Comparison of ENCODE assay signal across 8 cellular contexts in the genomic region with DNA sequence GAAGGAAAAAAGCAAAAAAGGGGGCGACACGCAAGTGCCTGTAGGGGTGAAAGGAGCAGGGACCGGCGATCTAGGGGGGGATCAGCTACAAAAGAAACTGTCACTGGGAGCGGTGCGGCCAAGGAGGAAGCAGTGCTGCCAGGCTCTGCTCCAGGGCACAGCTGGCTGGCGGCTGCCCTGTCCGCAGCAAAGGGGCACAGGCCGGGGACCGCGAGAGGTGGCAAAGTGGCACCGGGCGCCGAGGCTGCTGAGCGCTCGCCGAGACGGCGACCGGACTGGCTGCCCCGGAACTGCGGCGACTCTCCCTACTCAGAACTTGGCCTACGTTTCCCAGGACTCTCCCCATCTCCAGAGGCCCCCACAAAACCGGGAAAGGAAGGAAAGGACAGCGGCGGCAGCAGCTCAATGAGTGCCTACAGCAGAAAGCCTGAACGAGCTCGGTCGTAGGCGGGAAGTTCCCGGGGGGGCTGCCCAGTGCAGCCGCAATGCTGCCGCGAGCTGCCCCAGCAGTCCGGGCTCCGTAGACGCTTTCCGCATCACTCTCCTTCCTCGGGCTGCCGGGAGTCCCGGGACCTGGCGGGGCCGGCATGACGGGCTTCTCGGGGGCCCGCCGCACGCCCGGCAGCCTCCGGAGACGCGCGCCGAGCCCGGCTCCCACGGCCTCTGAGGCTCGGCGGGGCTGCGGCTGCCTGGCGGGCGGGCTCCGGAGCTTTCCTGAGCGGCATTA. TPM values are rescaled to one million over a fixed set of nuclear protein-coding genes. Genes with fewer than 3 reads are reported as not detected.
A peak's percentile ranks its signal among the peaks of the same experiment; 100 is the strongest.
DNase-seq lines count a peak whose midpoint lies in the region; ATAC-seq lines count a peak whose summit lies in the region.

No MANE protein-coding gene starts in this region.

- H3K27ac Mint-ChIP-seq in activated CD4-positive, alpha-beta T cell treated with anti-CD3 and anti-CD28 coated beads, Interleukin-2, amount 10 ng/mL, durations not matched to agents 7 days and 5 days, result peak overlapping the region; percentile 100

- H3K4me1 ChIP-seq in mesenchymal stem cell (ENCODE audit: control insufficient read depth, insufficient read depth, low read depth, low read length), result peaks cover 1% of the 10 kb centered on the region

- H3K4me3 ChIP-seq in GM08714 (ENCODE audit: low read length) (peak overlapping the region; percentile 93), mesenchymal stem cell (ENCODE audit: insufficient read depth in 1 of 2, low read depth in 1 of 2, low read length in 2 of 2) (peak overlapping the region; percentile 64 to 92)

- H3K23ac ChIP-seq in mesenchymal stem cell (ENCODE audit: low read length in 2 of 2), result peak overlapping the region in 1 of 2 experiments; percentile 94

- peaks cover 11% of the 10 kb centered on the region for H3K27me3 Mint-ChIP-seq in activated CD4-positive, alpha-beta T cell treated with anti-CD3 and anti-CD28 coated beads, Interleukin-2, amount 10 ng/mL, durations not matched to agents 7 days and 5 days

- POLR2A ChIA-PET in activated CD4-positive, alpha-beta T cell treated with anti-CD3 and anti-CD28 coated beads, Interleukin-2, amount 10 ng/mL, durations not matched to agents 7 days and 5 days (lab: Charles Lee), result interaction anchor here (0.6 to 2.0 kb wide), 5 partner anchors 9 to 594 kb away, joined by 3 to 7 read pairs (median 3); partner anchors contain the start of gene FAF1

- peak overlapping the region; percentile 39 for H2AFZ ChIP-seq in mesenchymal stem cell (ENCODE audit: low read depth, low read length)

- WGBS in mesenchymal stem cell, result under 1% methylated on average over 50 of the region's 64 CpGs

- peak overlapping the region; percentile 7 for H4K8ac ChIP-seq in mesenchymal stem cell (ENCODE audit: low read length)

- no peak overlapping the region for H2AK5ac ChIP-seq in mesenchymal stem cell (ENCODE audit: low read length, severe bottlenecking)

- peak overlapping the region; percentile 97 for H3K4me3 Mint-ChIP-seq in activated CD4-positive, alpha-beta T cell treated with anti-CD3 and anti-CD28 coated beads, Interleukin-2, amount 10 ng/mL, durations not matched to agents 7 days and 5 days

- H3K36me3 ChIP-seq in KOPT-K1 (ENCODE audit: insufficient read depth, low read length), result peaks cover 19% of the 10 kb centered on the region
- no peaks in the 10 kb centered on the region for H3K36me3 ChIP-seq in mesenchymal stem cell (ENCODE audit: control insufficient read depth in 1 of 2, insufficient read depth in 2 of 2, low read depth in 1 of 2, low read length in 2 of 2)

- H2BK15ac ChIP-seq in mesenchymal stem cell (ENCODE audit: low read depth, poor library complexity, severe bottlenecking), result no peak overlapping the region

- peaks cover 34% of the 10 kb centered on the region for H3K36me3 Mint-ChIP-seq in activated CD4-positive, alpha-beta T cell treated with anti-CD3 and anti-CD28 coated beads, Interleukin-2, amount 10 ng/mL, durations not matched to agents 7 days and 5 days (ENCODE audit: low read depth)

- peak; percentile 29 for DNase-seq in activated CD4-positive, alpha-beta T cell treated with anti-CD3 and anti-CD28 coated beads, Interleukin-2, amount 10 ng/mL, durations not matched to agents 7 days and 5 days
- DNase-seq in effector CD4-positive, alpha-beta T cell, result peak; percentile 31
- DNase-seq in mesenchymal stem cell, result peak; percentile 60
- peak; percentile 63 for DNase-seq in stimulated activated naive CD8-positive, alpha-beta T cell treated with anti-CD3 and anti-CD28 coated beads, Interleukin-15, Interleukin-2, amounts not matched to agents 100 U/mL and 50 U/mL, for 24 hours
- no peak for DNase-seq in NCI-H1930 (lab: John Stamatoyannopoulos, UW)

- peak overlapping the region; percentile 99 for H3K4me2 ChIP-seq in mesenchymal stem cell (ENCODE audit: low read length, poor library complexity, severe bottlenecking)

- no peak overlapping the region for H2BK120ac ChIP-seq in mesenchymal stem cell (ENCODE audit: low read depth, low read length)

- no peaks in the 10 kb centered on the region for H3K9me3 ChIP-seq in KOPT-K1 (ENCODE audit: insufficient read depth, low read length, poor library complexity, severe bottlenecking)
- H3K9me3 ChIP-seq in mesenchymal stem cell (ENCODE audit: control insufficient read depth, low read length), result no peaks in the 10 kb centered on the region

- no peaks in the 10 kb centered on the region for H3K27me3 ChIP-seq in mesenchymal stem cell (ENCODE audit: control insufficient read depth in 1 of 2, insufficient read depth in 1 of 2, low read length in 2 of 2)

- H3K9me3 Mint-ChIP-seq in activated CD4-positive, alpha-beta T cell treated with anti-CD3 and anti-CD28 coated beads, Interleukin-2, amount 10 ng/mL, durations not matched to agents 7 days and 5 days, result no peaks in the 10 kb centered on the region

- H3K4ac ChIP-seq in mesenchymal stem cell (ENCODE audit: low read depth in 1 of 2, low read length in 2 of 2), result no peak overlapping the region

- H4K91ac ChIP-seq in mesenchymal stem cell (ENCODE audit: low read length), result peak overlapping the region; percentile 1

- peaks cover 26% of the 10 kb centered on the region for H3K4me1 Mint-ChIP-seq in activated CD4-positive, alpha-beta T cell treated with anti-CD3 and anti-CD28 coated beads, Interleukin-2, amount 10 ng/mL, durations not matched to agents 7 days and 5 days

- H3K27ac ChIP-seq in KOPT-K1 (ENCODE audit: low read depth, low read length, poor library complexity, severe bottlenecking) (peak overlapping the region; percentile 98), mesenchymal stem cell (ENCODE audit: low read length, poor library complexity, severe bottlenecking) (peak overlapping the region; percentile 17)

- no peak overlapping the region for H3K14ac ChIP-seq in mesenchymal stem cell (ENCODE audit: low read length in 2 of 2)

- H2BK5ac ChIP-seq in mesenchymal stem cell (ENCODE audit: low read depth, low read length, poor library complexity, severe bottlenecking), result no peak overlapping the region

- H2BK12ac ChIP-seq in mesenchymal stem cell (ENCODE audit: low read length in 2 of 2), result no peak overlapping the region

- peak; percentile 19 for ATAC-seq in GM21723 (IDR thresholded peaks at IDR 0.05; ENCODE audit: unreplicated experiment)
- peak; percentile 25 for ATAC-seq in stimulated activated naive CD8-positive, alpha-beta T cell treated with anti-CD3 and anti-CD28 coated beads, Interleukin-15, Interleukin-2, amounts not matched to agents 100 U/mL and 50 U/mL, for 24 hours

- H3K79me1 ChIP-seq in mesenchymal stem cell (replicated peaks; ENCODE audit: low read length, poor library complexity, severe bottlenecking), result peaks cover 3% of the 10 kb centered on the region

- peak overlapping the region; percentile 89 for H3K9ac ChIP-seq in mesenchymal stem cell (ENCODE audit: low read length)

- H3K18ac ChIP-seq in mesenchymal stem cell (ENCODE audit: low read depth in 1 of 2, low read length in 2 of 2), result peak overlapping the region in 1 of 2 experiments; percentile 18

- CTCF ChIA-PET in activated CD4-positive, alpha-beta T cell treated with anti-CD3 and anti-CD28 coated beads, Interleukin-2, amount 10 ng/mL, durations not matched to agents 7 days and 5 days (lab: Charles Lee), result interaction anchor here (1.0 to 1.5 kb wide), 5 partner anchors 9 to 24 kb away, joined by 3 to 8 read pairs (median 5); partner anchors contain the start of gene FAF1

RNA-seq across cellular contexts. Expression of gene CDKN2C, which starts 1.0 kb away (rescaled TPM):
- 10 to 100 TPM; 80.0 to 82.3 TPM for total RNA-seq in activated CD4-positive, alpha-beta T cell treated with anti-CD3 and anti-CD28 coated beads, Interleukin-2, amount 10 ng/mL, durations not matched to agents 7 days and 5 days
- 2.0 TPM for polyA plus RNA-seq in mesenchymal stem cell (2013, experiment 1 of 2)
- polyA plus RNA-seq in mesenchymal stem cell (2013, experiment 2 of 2), result 2.1 TPM

RNA-seq across cellular contexts. Expression of gene FAF1, which starts 9.0 kb away (rescaled TPM):
- 10 to 100 TPM; 84.6 to 88.2 TPM for total RNA-seq in activated CD4-positive, alpha-beta T cell treated with anti-CD3 and anti-CD28 coated beads, Interleukin-2, amount 10 ng/mL, durations not matched to agents 7 days and 5 days
- polyA plus RNA-seq in mesenchymal stem cell (2013, experiment 1 of 2), result 19.1 TPM
- 19.9 TPM for polyA plus RNA-seq in mesenchymal stem cell (2013, experiment 2 of 2)

Comparison
In these comparisons a context has a peak if more than half of its experiments do, and no peak if none do; other contexts are left out.
1. DNase-seq: peak in activated CD4-positive, alpha-beta T cell treated with anti-CD3 and anti-CD28 coated beads, Interleukin-2, amount 10 ng/mL, durations not matched to agents 7 days and 5 days (single experiment), effector CD4-positive, alpha-beta T cell (single experiment), mesenchymal stem cell (single experiment) and stimulated activated naive CD8-positive, alpha-beta T cell treated with anti-CD3 and anti-CD28 coated beads, Interleukin-15, Interleukin-2, amounts not matched to agents 100 U/mL and 50 U/mL, for 24 hours (single experiment); none in NCI-H1930 (0 of 2).